25 cellular contexts compared by ENCODE assay signal in genomic region chr11:113091578-113091844, GRCh38.
DNase-seq lines count a peak whose midpoint lies in the region; ATAC-seq and TF ChIP-seq lines count a peak whose summit lies in the region.
"Had no signal": no experiment of that assay in that cellular context is flagged by ENCODE, and none has a peak within 500 bp of the region (broad histone marks: within the 10 kb centered on the region; RNA-seq: fewer than 3 reads in every experiment).

No MANE protein-coding gene starts in this region.

- DNase-seq in heart right ventricle (no peak), cardiac septum (ENCODE audit: low spot score) (no peak), hepatocyte (ENCODE audit: low spot score) (peak; percentile 18), T1000 (lab: John Stamatoyannopoulos, UW) (no peak), DMS 273 treated with DMSO at 0.1 percent for 48 hours (lab: John Stamatoyannopoulos, UW) (no peak)
- DNase-seq: activated CD4-positive, CD25-positive, alpha-beta regulatory T cell; activated naive CD4-positive, alpha-beta T cell; activated T-cell treated with anti-CD3 and anti-CD28 coated beads, Interleukin-2, amount 50 U/mL, for 72 hours; Caco-2; endodermal cell; esophagus squamous epithelium; kidney; lower lobe of right lung; NCI-H1436 treated with DMSO at 0.1 percent for 48 hours; PC-3; SHP77 treated with DMSO at 0.1 percent for 48 hours; stimulated activated CD4-positive, alpha-beta T cell treated with anti-CD3 and anti-CD28 coated beads, Interleukin-2, amount 100 ng/mL, for 24 hours; transverse colon had no signal

- no peaks in the 10 kb centered on the region for H3K9me3 Mint-ChIP-seq in brain
- H3K9me3 Mint-ChIP-seq: activated T-cell treated with anti-CD3 and anti-CD28 coated beads, Interleukin-2, amount 50 U/mL, for 72 hours; dendritic cell treated with granulocyte-macrophage colony-stimulating factor and Interleukin-4, amounts not matched to agents 40 ng/mL and 50 ng/mL, for 4 days; endodermal cell; natural killer cell treated with Interleukin-12 subunit alpha and Interleukin-12 subunit beta and Interleukin-15 and Interleukin-18, amount 100 ng/mL, for 72 hours had no signal

- no peaks in the 10 kb centered on the region for H3K27me3 Mint-ChIP-seq in brain
- H3K27me3 Mint-ChIP-seq: natural killer cell treated with Interleukin-12 subunit alpha and Interleukin-12 subunit beta and Interleukin-15 and Interleukin-18, amount 100 ng/mL, for 72 hours had no signal

- H3K4me3 Mint-ChIP-seq in brain, result no peak overlapping the region
- H3K4me3 Mint-ChIP-seq: activated T-cell treated with anti-CD3 and anti-CD28 coated beads, Interleukin-2, amount 50 U/mL, for 72 hours; dendritic cell treated with granulocyte-macrophage colony-stimulating factor and Interleukin-4, amounts not matched to agents 40 ng/mL and 50 ng/mL, for 4 days; endodermal cell; natural killer cell treated with Interleukin-12 subunit alpha and Interleukin-12 subunit beta and Interleukin-15 and Interleukin-18, amount 100 ng/mL, for 72 hours had no signal

- no peak for TF ChIP-seq CTCF in heart right ventricle (IDR thresholded peaks at IDR 0.05)
- no peak for TF ChIP-seq CTCF in brain (conservative IDR thresholded peaks at IDR 0.05)
- TF ChIP-seq CTCF in hepatocyte (IDR thresholded peaks at IDR 0.05; ENCODE audit: poor library complexity), result no peak

- no peaks in the 10 kb centered on the region for H3K9me2 ChIP-seq in hepatocyte (replicated peaks; ENCODE audit: insufficient read depth)

- intact Hi-C loops in heart right ventricle (cut with DNase I) (no loop called here), cardiac septum (cut with DNase I) (no loop called here)

- H3K4me1 Mint-ChIP-seq in brain, result peaks cover 75% of the 10 kb centered on the region

- H3K27ac ChIP-seq in heart right ventricle, result peak overlapping the region in 6 of 10 donors; percentile 22 to 68 (median 42)
- H3K27ac ChIP-seq in hepatocyte, result no peak overlapping the region
- H3K27ac ChIP-seq: esophagus squamous epithelium, KMS-11, lower lobe of right lung, transverse colon had no signal

- H3K79me2 ChIP-seq in hepatocyte, result no peaks in the 10 kb centered on the region

- H3K27me3 ChIP-seq in heart right ventricle, result no peaks in the 10 kb centered on the region
- no peaks in the 10 kb centered on the region for H3K27me3 ChIP-seq in hepatocyte
- H3K27me3 ChIP-seq: breast epithelium, esophagus squamous epithelium, transverse colon had no signal

- H3K4me3 ChIP-seq in heart right ventricle, result no peak overlapping the region
- H3K4me3 ChIP-seq in hepatocyte, result no peak overlapping the region
- H3K4me3 ChIP-seq: breast epithelium, esophagus squamous epithelium, lower lobe of right lung, transverse colon had no signal

- peaks cover 6% of the 10 kb centered on the region for H3K36me3 Mint-ChIP-seq in brain
- H3K36me3 Mint-ChIP-seq: natural killer cell treated with Interleukin-12 subunit alpha and Interleukin-12 subunit beta and Interleukin-15 and Interleukin-18, amount 100 ng/mL, for 72 hours had no signal

- peaks cover 0 to 48% (median 15%) of the 10 kb centered on the region in 9 donors for H3K4me1 ChIP-seq in heart right ventricle
- H3K4me1 ChIP-seq in hepatocyte (ENCODE audit: insufficient read depth), result no peaks in the 10 kb centered on the region
- H3K4me1 ChIP-seq: breast epithelium, Caco-2, esophagus squamous epithelium, lower lobe of right lung, transverse colon had no signal

- no peaks in the 10 kb centered on the region for H4K20me1 ChIP-seq in hepatocyte (ENCODE audit: insufficient read depth, poor library complexity, severe bottlenecking)

- H3K4me2 ChIP-seq in hepatocyte, result no peak overlapping the region
- H3K4me2 ChIP-seq: KMS-11 had no signal

- H2AFZ ChIP-seq in hepatocyte, result no peak overlapping the region

- 81 to 85% methylated on average over 2 of the region's 2 CpGs for WGBS in heart right ventricle, 2 donors
- 79% methylated on average over 2 of the region's 2 CpGs for WGBS in hepatocyte (ENCODE audit: low lambda C conversion rate, missing lambda C conversion rate)

- H3K27ac Mint-ChIP-seq in brain, result peak overlapping the region in 3 of 5 experiments; percentile 10 to 49 (median 36)
- H3K27ac Mint-ChIP-seq: activated T-cell treated with anti-CD3 and anti-CD28 coated beads, Interleukin-2, amount 50 U/mL, for 72 hours; dendritic cell treated with granulocyte-macrophage colony-stimulating factor and Interleukin-4, amounts not matched to agents 40 ng/mL and 50 ng/mL, for 4 days; endodermal cell; natural killer cell treated with Interleukin-12 subunit alpha and Interleukin-12 subunit beta and Interleukin-15 and Interleukin-18, amount 100 ng/mL, for 72 hours had no signal

- no peaks in the 10 kb centered on the region for H3K36me3 ChIP-seq in heart right ventricle
- H3K36me3 ChIP-seq in hepatocyte (replicated peaks; ENCODE audit: insufficient read depth, low read depth), result no peaks in the 10 kb centered on the region
- H3K36me3 ChIP-seq: breast epithelium, esophagus squamous epithelium, lower lobe of right lung, transverse colon had no signal

- peak in 1 of 8 donors; percentile 26 for ATAC-seq in heart right ventricle
- no peak for ATAC-seq in GM18858 (IDR thresholded peaks at IDR 0.05; ENCODE audit: unreplicated experiment)
- no peak for ATAC-seq in GM21526 (IDR thresholded peaks at IDR 0.05; ENCODE audit: low FRiP score, unreplicated experiment)
- ATAC-seq: activated T-cell treated with anti-CD3 and anti-CD28 coated beads, Interleukin-2, amount 50 U/mL, for 72 hours; lower lobe of right lung; natural killer cell treated with Interleukin-12 subunit alpha and Interleukin-12 subunit beta and Interleukin-15 and Interleukin-18, amount 100 ng/mL, for 72 hours; PC-3 had no signal

- H3K9me3 ChIP-seq in heart right ventricle (no peaks in the 10 kb centered on the region), hepatocyte (ENCODE audit: low read depth) (no peaks in the 10 kb centered on the region)
- H3K9me3 ChIP-seq: breast epithelium, Caco-2, esophagus squamous epithelium, lower lobe of right lung, transverse colon had no signal
